In genomic region chr13:99307247-99307646, GRCh38 we compare ENCODE assay signal across 9 cellular contexts. TPM values are rescaled to one million over a fixed set of nuclear protein-coding genes. Genes with fewer than 3 reads are reported as not detected.
DNase-seq lines count a peak whose midpoint lies in the region; ATAC-seq and TF ChIP-seq lines count a peak whose summit lies in the region.
"Had no signal": no experiment of that assay in that cellular context is flagged by ENCODE, and none has a peak within 500 bp of the region (broad histone marks: within the 10 kb centered on the region; RNA-seq: fewer than 3 reads in every experiment).

Gene GPR183, minus strand, starts transcription at chr13:99307399. Its CDS starts 11,254 bp downstream, at chr13:99296145.

- POLR2A ChIA-PET in activated CD8-positive, alpha-beta memory T cell treated with anti-CD3 and anti-CD28 coated beads for 36 hours (lab: Charles Lee), result interaction anchor here (0.6 to 1.0 kb wide), 4 partner anchors 8 to 106 kb away, joined by 3 to 4 read pairs (median 4); no protein-coding TSS in a partner anchor
- POLR2A ChIA-PET in SK-N-SH (lab: Yijun Ruan, JAX), result no interaction called here

- no peaks in the 10 kb centered on the region for H3K9me2 ChIP-seq in SK-N-SH

- TF ChIP-seq RAD21 in SK-N-SH (IDR thresholded peaks at IDR 0.05; ENCODE audit: low read length), result no peak

- ATAC-seq in HG02973 (IDR thresholded peaks at IDR 0.05; ENCODE audit: unreplicated experiment) (peak; percentile 53), gastrocnemius medialis (peak; percentile 67 to 71)

- peaks cover 23 to 34% of the 10 kb centered on the region in 2 experiments for H3K4me1 ChIP-seq in SK-N-SH (ENCODE audit: control insufficient read depth in 1 of 2, insufficient read depth in 2 of 2, low read depth in 1 of 2, low read length in 1 of 2)
- peaks cover 6 to 10% of the 10 kb centered on the region in 2 donors for H3K4me1 ChIP-seq in gastrocnemius medialis
- H3K4me1 ChIP-seq: BLaER1 had no signal

- H2AFZ ChIP-seq in SK-N-SH (ENCODE audit: low read depth), result no peak within 1 kb of the TSS

- H3K27ac ChIP-seq in SK-N-SH (ENCODE audit: low read depth in 2 of 2, low read length in 1 of 2), result peak within 1 kb of the TSS in 1 of 2 experiments; percentile 79; a peak in 3 of 4 replicates
- peak within 1 kb of the TSS; percentile 40 to 63 (median 55) for H3K27ac ChIP-seq in gastrocnemius medialis
- no peak within 1 kb of the TSS for H3K27ac ChIP-seq in WERI-Rb-1
- H3K27ac ChIP-seq: BLaER1 had no signal

- peak within 1 kb of the TSS; percentile 20; the same call in 1 of the 2 replicates for H3K9ac ChIP-seq in SK-N-SH
- H3K9ac ChIP-seq: BLaER1 had no signal

- H3K27me3 ChIP-seq in SK-N-SH (ENCODE audit: insufficient read depth) (no peaks in the 10 kb centered on the region), gastrocnemius medialis (no peaks in the 10 kb centered on the region), WERI-Rb-1 (ENCODE audit: insufficient read depth, low read depth, severe bottlenecking) (no peaks in the 10 kb centered on the region)
- H3K27me3 ChIP-seq: BLaER1 had no signal

- CTCF ChIA-PET in activated CD8-positive, alpha-beta memory T cell treated with anti-CD3 and anti-CD28 coated beads for 36 hours (lab: Charles Lee), result interaction anchor here (0.9 to 1.8 kb wide), 4 partner anchors 12 to 131 kb away, joined by 3 to 6 read pairs (median 4); no protein-coding TSS in a partner anchor
- CTCF ChIA-PET in SK-N-SH (lab: Yijun Ruan, JAX), result interaction anchor here (1.8 kb wide), 1 partner anchor 130 kb away, joined by 5 read pairs; no protein-coding TSS in a partner anchor

- H3K79me2 ChIP-seq in SK-N-SH (ENCODE audit: insufficient read depth), result peaks cover 6% of the 10 kb centered on the region; the same call in 1 of the 2 replicates

- H3K36me3 ChIP-seq in SK-N-SH (replicated peaks in 1 of 2; ENCODE audit: control insufficient read depth in 1 of 2, insufficient read depth in 2 of 2, low read length in 1 of 2), result peaks cover 0 to 5% of the 10 kb centered on the region in 2 experiments
- H3K36me3 ChIP-seq in gastrocnemius medialis, result no peaks in the 10 kb centered on the region
- peaks cover 20% of the 10 kb centered on the region for H3K36me3 ChIP-seq in WERI-Rb-1

- no peak for DNase-seq in activated CD8-positive, alpha-beta memory T cell treated with anti-CD3 and anti-CD28 coated beads, Interleukin-2, amount 50 U/mL, for 48 hours
- DNase-seq in SK-N-SH (no peak), fibroblast of villous mesenchyme (ENCODE audit: low read depth) (peak; percentile 74), gastrocnemius medialis (no peak), NCI-H1436 treated with DMSO at 0.1 percent for 48 hours (lab: John Stamatoyannopoulos, UW) (no peak), WERI-Rb-1 (no peak)

- H3K4me2 ChIP-seq in SK-N-SH, result peak within 1 kb of the TSS; percentile 75
- H3K4me2 ChIP-seq: BLaER1 had no signal

- TF ChIP-seq CTCF in SK-N-SH (IDR thresholded peaks at IDR 0.05) (no peak), fibroblast of villous mesenchyme (IDR thresholded peaks at IDR 0.05; ENCODE audit: insufficient read depth, low read depth, low read length) (no peak), gastrocnemius medialis (IDR thresholded peaks at IDR 0.05 in 4 of 5, conservative IDR thresholded peaks at IDR 0.05 in 1 of 5) (no peak), WERI-Rb-1 (IDR thresholded peaks at IDR 0.05; ENCODE audit: low read depth, low read length) (no peak)

- in situ Hi-C loops in gastrocnemius medialis (cut with MboI; ENCODE audit: low sequenced_read_pairs in 4 of 4), result no loop called here

- 58% methylated on average over 4 of the region's 4 CpGs for WGBS in SK-N-SH (ENCODE audit: low lambda C conversion rate)

- H3K4me3 ChIP-seq in SK-N-SH (ENCODE audit: low read depth in 2 of 2, low read length in 1 of 2) (no peak within 1 kb of the TSS; a peak in 2 of 4 replicates), fibroblast of villous mesenchyme (ENCODE audit: low read depth, low read length) (peak within 1 kb of the TSS; percentile 39), gastrocnemius medialis (peak within 1 kb of the TSS in 2 of 4 donors; percentile 1 to 17), WERI-Rb-1 (ENCODE audit: low read depth, low read length) (no peak within 1 kb of the TSS)
- H3K4me3 ChIP-seq: BLaER1 had no signal

- peak; percentile 27 to 52 for TF ChIP-seq POLR2A in gastrocnemius medialis (IDR thresholded peaks at IDR 0.05)

- H4K20me1 ChIP-seq in SK-N-SH (ENCODE audit: insufficient read depth), result 0 out of 2 replicates have a peak, but pooled peaks cover 5% of the 10 kb centered on the region

- H3F3A ChIP-seq in SK-N-SH (replicated peaks; ENCODE audit: insufficient read depth), result peaks cover 30% of the 10 kb centered on the region

- TF ChIP-seq EP300 in SK-N-SH (IDR thresholded peaks at IDR 0.05; ENCODE audit: borderline replicate concordance in 1 of 2, low read depth in 1 of 2, low read length in 1 of 2), result no peak

- intact Hi-C loops in gastrocnemius medialis (cut with DNase I; ENCODE audit: low total_unique reads), result loop anchor here (2.0 kb wide), 1 partner anchor 24 kb away; no protein-coding TSS in a partner anchor

- H3K9me3 ChIP-seq in SK-N-SH (no peaks in the 10 kb centered on the region), gastrocnemius medialis (no peaks in the 10 kb centered on the region), WERI-Rb-1 (ENCODE audit: severe bottlenecking) (no peaks in the 10 kb centered on the region)

TF ChIP-seq in SK-N-SH, 30 proteins besides CTCF, POLR2A, EP300 and RAD21:
- TF ChIP-seq FOXJ3 (CRISPR knock-in tag; IDR thresholded peaks at IDR 0.05), result no peak
- no peak for TF ChIP-seq TAF1 (IDR thresholded peaks at IDR 0.05; ENCODE audit: borderline replicate concordance, low read depth, low read length)
- no peak for TF ChIP-seq TEAD4 (IDR thresholded peaks at IDR 0.05; ENCODE audit: borderline replicate concordance, insufficient read depth)
- no peak for TF ChIP-seq TCF12 (IDR thresholded peaks at IDR 0.05)

RNA-seq across cellular contexts. Expression of gene GPR183, which starts in this region (rescaled TPM):
- total RNA-seq in activated CD8-positive, alpha-beta memory T cell treated with anti-CD3 and anti-CD28 coated beads for 36 hours, result 10 to 100 TPM; 29.2 to 29.6 TPM
- 0.07 and 0.10 TPM in 2 replicates for polyA plus RNA-seq in SK-N-SH (2012; rRNA removed)
- 0.03 and 0.24 TPM in 2 replicates for polyA plus RNA-seq in SK-N-SH (2012; cell fraction: cytosol; rRNA removed)
- 0.10 TPM in 1 of 2 replicates, not detected in the other for polyA plus RNA-seq in SK-N-SH (2012; cell fraction: nucleus; rRNA removed)
- 0.86 and 4.5 TPM in 2 replicates for total RNA-seq in fibroblast of villous mesenchyme
- 1 to 10 TPM in 3 of 4 donors, under 1 TPM in 1; 0.49 to 3.4 (median 2.5) TPM for total RNA-seq in gastrocnemius medialis
